In the genomic region with DNA sequence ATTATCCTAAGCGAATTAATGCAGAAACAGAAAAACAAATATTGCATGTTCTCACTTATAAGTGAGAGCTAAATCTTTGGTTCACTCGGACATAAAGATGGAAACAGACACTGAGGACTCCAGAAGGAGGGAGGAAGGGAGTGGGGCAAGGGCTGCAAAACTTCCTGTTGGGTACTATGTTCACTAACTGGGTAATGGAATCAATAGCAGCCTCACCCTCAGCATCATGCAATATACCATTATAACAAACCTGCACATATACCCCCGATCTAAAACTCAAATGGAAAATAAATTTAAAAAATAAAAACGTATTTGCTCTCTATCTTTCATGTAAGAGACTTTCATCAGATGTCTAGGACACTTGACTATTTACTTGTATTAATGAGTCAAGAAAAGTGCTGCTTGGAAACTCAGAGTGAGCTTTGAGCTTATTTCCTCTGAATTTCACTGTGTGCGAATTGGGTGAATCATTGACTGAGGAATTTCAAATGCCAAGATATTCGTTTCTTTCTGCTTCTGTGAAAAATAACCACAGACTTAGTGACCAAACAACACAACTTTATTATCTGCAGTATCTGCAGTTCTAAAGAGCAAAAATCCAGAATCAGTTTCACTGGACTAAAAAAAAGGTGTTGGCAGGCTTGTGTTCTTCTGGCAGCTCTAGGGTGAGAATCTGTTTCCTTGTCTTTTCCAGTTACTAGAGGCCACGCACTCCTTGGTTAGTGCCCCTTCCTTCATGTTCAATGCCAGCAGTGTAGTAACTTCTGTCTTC, we compare ENCODE assay signal across 14 cellular contexts. TPM values are rescaled to one million over a fixed set of nuclear protein-coding genes. Genes with fewer than 3 reads are reported as not detected.
DNase-seq lines count a peak whose midpoint lies in the region; ATAC-seq and TF ChIP-seq lines count a peak whose summit lies in the region.
"Had no signal": no experiment of that assay in that cellular context is flagged by ENCODE, and none has a peak within 500 bp of the region (broad histone marks: within the 10 kb centered on the region; RNA-seq: fewer than 3 reads in every experiment).

No MANE protein-coding gene starts in this region.

- H3K79me2 ChIP-seq in SK-N-SH (ENCODE audit: insufficient read depth) = no peaks in the 10 kb centered on the region

- no peak for TF ChIP-seq RAD21 in SK-N-SH (IDR thresholded peaks at IDR 0.05; ENCODE audit: low read length)

- TF ChIP-seq CTCF in SK-N-SH (IDR thresholded peaks at IDR 0.05) = no peak

- H3K9me3 ChIP-seq in SK-N-SH = peaks cover 10% of the 10 kb centered on the region
- H3K9me3 ChIP-seq: HAP-1, Peyer's patch had no signal

- H4K20me1 ChIP-seq in SK-N-SH (ENCODE audit: insufficient read depth) = no peaks in the 10 kb centered on the region

- POLR2A ChIA-PET in SK-N-SH (lab: Yijun Ruan, JAX) = no interaction called here

- no peaks in the 10 kb centered on the region for H3K36me3 ChIP-seq in SK-N-SH (replicated peaks in 1 of 2; ENCODE audit: control insufficient read depth in 1 of 2, insufficient read depth in 2 of 2, low read length in 1 of 2)
- H3K36me3 ChIP-seq: HAP-1, Peyer's patch had no signal

- H3F3A ChIP-seq in SK-N-SH (replicated peaks; ENCODE audit: insufficient read depth) = peaks cover 16% of the 10 kb centered on the region

- H3K27ac ChIP-seq in SK-N-SH (ENCODE audit: low read depth in 2 of 2, low read length in 1 of 2) = peak overlapping the region; percentile 34 to 86; a peak in 3 of 4 replicates
- H3K27ac ChIP-seq: Peyer's patch had no signal

- peak overlapping the region; percentile 44; the same call in 1 of the 2 replicates for H3K9ac ChIP-seq in SK-N-SH

- CTCF ChIA-PET in SK-N-SH (lab: Yijun Ruan, JAX) = no interaction called here

- no peaks in the 10 kb centered on the region for H3K9me2 ChIP-seq in SK-N-SH

- peak; percentile 55 for DNase-seq in GM03348 (ENCODE audit: low spot score)
- DNase-seq in SK-N-SH = no peak
- peak; percentile 67 for DNase-seq in foreskin melanocyte
- DNase-seq in skeletal muscle cell (ENCODE audit: low read depth) = peak; percentile 25
- no peak for DNase-seq in NCI-H2196 (lab: John Stamatoyannopoulos, UW; ENCODE audit: unreplicated experiment)
- DNase-seq in NCI-H526 treated with DMSO at 0.1 percent for 48 hours (lab: John Stamatoyannopoulos, UW) = no peak
- DNase-seq: DND-41, immature natural killer cell, NCI-H187, Peyer's patch had no signal

- peak overlapping the region; percentile 23; the same call in 1 of the 2 replicates for H3K4me2 ChIP-seq in SK-N-SH

- peak overlapping the region; percentile 76; the same call in 1 of the 2 replicates for H2AFZ ChIP-seq in SK-N-SH (ENCODE audit: low read depth)

- no peaks in the 10 kb centered on the region for H3K27me3 ChIP-seq in SK-N-SH (ENCODE audit: insufficient read depth)
- H3K27me3 ChIP-seq: Peyer's patch had no signal

- no peak for ATAC-seq in GM18909 (IDR thresholded peaks at IDR 0.05; ENCODE audit: poor library complexity, unreplicated experiment)
- no peak for ATAC-seq in GM18498 (IDR thresholded peaks at IDR 0.05; ENCODE audit: unreplicated experiment)
- ATAC-seq: activated T-helper 17 cell treated with anti-CD3 and anti-CD28 coated beads, Interleukin-2, amount 50 U/mL, for 72 hours had no signal

- peak in 1 of 2 experiments; percentile 13; a peak in 1 of 4 replicates for TF ChIP-seq EP300 in SK-N-SH (IDR thresholded peaks at IDR 0.05; ENCODE audit: borderline replicate concordance in 1 of 2, low read depth in 1 of 2, low read length in 1 of 2)

- H3K4me3 ChIP-seq in SK-N-SH (ENCODE audit: low read depth in 2 of 2, low read length in 1 of 2) = no peak overlapping the region
- no peak overlapping the region for H3K4me3 ChIP-seq in skeletal muscle cell (ENCODE audit: low read depth, low read length)
- H3K4me3 ChIP-seq: HAP-1, Peyer's patch had no signal

- H3K4me1 ChIP-seq in SK-N-SH (ENCODE audit: control insufficient read depth in 1 of 2, insufficient read depth in 2 of 2, low read depth in 1 of 2, low read length in 1 of 2) = peaks cover 0 to 3% of the 10 kb centered on the region in 2 experiments; a peak in 2 of 4 replicates
- H3K4me1 ChIP-seq: HAP-1, Peyer's patch had no signal

- 50% methylated on average over 7 of the region's 7 CpGs for WGBS in SK-N-SH (ENCODE audit: low lambda C conversion rate)

TF ChIP-seq in SK-N-SH, 30 proteins besides CTCF, POLR2A, EP300 and RAD21:
- no peak for TF ChIP-seq MEF2A (IDR thresholded peaks at IDR 0.05; ENCODE audit: borderline replicate concordance, low read depth)
- peak; percentile 67 for TF ChIP-seq JUND (IDR thresholded peaks at IDR 0.05)
- no peak for TF ChIP-seq CHD2 (IDR thresholded peaks at IDR 0.05; ENCODE audit: low read length, partially characterized antibody)
- peak; percentile 73 for TF ChIP-seq TCF12 (IDR thresholded peaks at IDR 0.05)
- peak; percentile 78 for TF ChIP-seq FOSL2 (IDR thresholded peaks at IDR 0.05; ENCODE audit: borderline replicate concordance, low read depth)
- TF ChIP-seq, protein P1, sequence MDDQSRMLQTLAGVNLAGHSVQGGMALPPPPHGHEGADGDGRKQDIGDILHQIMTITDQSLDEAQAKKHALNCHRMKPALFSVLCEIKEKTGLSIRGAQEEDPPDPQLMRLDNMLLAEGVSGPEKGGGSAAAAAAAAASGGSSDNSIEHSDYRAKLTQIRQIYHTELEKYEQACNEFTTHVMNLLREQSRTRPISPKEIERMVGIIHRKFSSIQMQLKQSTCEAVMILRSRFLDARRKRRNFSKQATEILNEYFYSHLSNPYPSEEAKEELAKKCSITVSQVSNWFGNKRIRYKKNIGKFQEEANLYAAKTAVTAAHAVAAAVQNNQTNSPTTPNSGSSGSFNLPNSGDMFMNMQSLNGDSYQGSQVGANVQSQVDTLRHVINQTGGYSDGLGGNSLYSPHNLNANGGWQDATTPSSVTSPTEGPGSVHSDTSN (IDR thresholded peaks at IDR 0.05) = peak; percentile 57
- TF ChIP-seq, protein P2, sequence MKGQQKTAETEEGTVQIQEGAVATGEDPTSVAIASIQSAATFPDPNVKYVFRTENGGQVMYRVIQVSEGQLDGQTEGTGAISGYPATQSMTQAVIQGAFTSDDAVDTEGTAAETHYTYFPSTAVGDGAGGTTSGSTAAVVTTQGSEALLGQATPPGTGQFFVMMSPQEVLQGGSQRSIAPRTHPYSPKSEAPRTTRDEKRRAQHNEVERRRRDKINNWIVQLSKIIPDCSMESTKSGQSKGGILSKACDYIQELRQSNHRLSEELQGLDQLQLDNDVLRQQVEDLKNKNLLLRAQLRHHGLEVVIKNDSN (IDR thresholded peaks at IDR 0.05; ENCODE audit: borderline replicate concordance, low read depth) = no peak
- TF ChIP-seq NFIC (IDR thresholded peaks at IDR 0.05; ENCODE audit: borderline replicate concordance) = peak; percentile 53; the same call in 1 of the 2 replicates
- no peak for TF ChIP-seq FOXJ3 (CRISPR knock-in tag; IDR thresholded peaks at IDR 0.05)
- peak; percentile 41; the same call in 1 of the 2 replicates for TF ChIP-seq POLR2AphosphoS5 (IDR thresholded peaks at IDR 0.05; ENCODE audit: low read depth, low read length)
- 0 out of 2 replicates have a peak, but pooled peaks have one; percentile 49 for TF ChIP-seq TEAD4 (IDR thresholded peaks at IDR 0.05; ENCODE audit: borderline replicate concordance, insufficient read depth)
- TF ChIP-seq, protein P3, sequence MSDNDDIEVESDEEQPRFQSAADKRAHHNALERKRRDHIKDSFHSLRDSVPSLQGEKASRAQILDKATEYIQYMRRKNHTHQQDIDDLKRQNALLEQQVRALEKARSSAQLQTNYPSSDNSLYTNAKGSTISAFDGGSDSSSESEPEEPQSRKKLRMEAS (IDR thresholded peaks at IDR 0.05; ENCODE audit: low read depth) = 0 out of 2 replicates have a peak, but pooled peaks have one; percentile 29

RNA-seq across cellular contexts. Expression of a gene that starts 18.4 kb away (rescaled TPM):
- 0.30 and 0.32 TPM in 2 replicates for polyA plus RNA-seq in SK-N-SH (2012; rRNA removed)
- polyA plus RNA-seq in SK-N-SH (2012; cell fraction: cytosol; rRNA removed) = 0.20 and 0.40 TPM in 2 replicates
- polyA plus RNA-seq in SK-N-SH (2012; cell fraction: nucleus; rRNA removed) = 0.05 and 0.12 TPM in 2 replicates
- polyA plus RNA-seq: immature natural killer cell had no signal

Comparison
In these comparisons a context has a peak if more than half of its experiments do, and no peak if none do; other contexts are left out.
1. DNase-seq: peak in GM03348 (single experiment), foreskin melanocyte (single experiment) and skeletal muscle cell (single experiment); none in SK-N-SH (single experiment), NCI-H2196 (single experiment) and NCI-H526 treated with DMSO at 0.1 percent for 48 hours (single experiment).